14 cellular contexts compared by ENCODE assay signal in the genomic region with DNA sequence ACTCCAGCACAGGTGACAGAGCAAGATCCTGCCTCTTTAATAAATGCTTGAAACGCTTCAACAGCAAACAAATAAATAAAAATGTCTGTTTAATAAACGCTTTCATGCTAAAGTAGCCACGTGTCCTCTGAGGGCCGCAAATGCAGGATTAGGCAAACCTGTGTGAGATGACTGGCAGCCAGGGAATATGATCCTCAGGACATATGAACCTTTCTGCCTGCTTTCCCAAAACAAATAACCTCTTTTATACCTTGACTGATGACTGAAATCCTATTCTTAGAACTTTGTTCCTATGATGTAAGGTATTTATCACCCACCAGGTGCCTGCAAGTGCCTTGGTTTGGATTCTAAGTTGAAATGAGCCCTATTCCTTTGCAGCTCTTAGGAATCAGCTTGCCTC. TPM values are rescaled to one million over a fixed set of nuclear protein-coding genes. Genes with fewer than 3 reads are reported as not detected.
"Had no signal": no experiment of that assay in that cellular context is flagged by ENCODE, and none has a peak within 500 bp of the region (broad histone marks: within the 10 kb centered on the region; RNA-seq: fewer than 3 reads in every experiment).

No MANE protein-coding gene starts in this region.

- H3K27ac Mint-ChIP-seq: activated B cell treated with CpG ODN at 0.5 μM for 24 hours; activated CD4-positive, alpha-beta T cell treated with anti-CD3 and anti-CD28 coated beads, Interleukin-2, amount 10 ng/mL, durations not matched to agents 24 days and 14 days; activated T-helper 2 cell treated with anti-CD3 and anti-CD28 coated beads, Interferon-gamma antibody, Interleukin-2, Interleukin-4, amounts not matched to agents 10 μg/mL and 5 μg/mL and 100 μg/mL, durations not matched to agents 14 hours and 24 hours and 36 hours; mesothelial cell of epicardium had no signal

- H3K36me3 Mint-ChIP-seq: mesothelial cell of epicardium had no signal

- H3K9me3 Mint-ChIP-seq: activated B cell treated with CpG ODN at 0.5 μM for 24 hours; activated CD4-positive, alpha-beta T cell treated with anti-CD3 and anti-CD28 coated beads, Interleukin-2, amount 10 ng/mL, durations not matched to agents 24 days and 14 days; activated T-helper 2 cell treated with anti-CD3 and anti-CD28 coated beads, Interferon-gamma antibody, Interleukin-2, Interleukin-4, amounts not matched to agents 10 μg/mL and 5 μg/mL and 100 μg/mL, durations not matched to agents 14 hours and 24 hours and 36 hours; mesothelial cell of epicardium; neural crest cell had no signal

- H3K4me1 Mint-ChIP-seq: neural crest cell had no signal

- FAIRE-seq: urothelium cell line had no signal

- H3K4me3 Mint-ChIP-seq: activated B cell treated with CpG ODN at 0.5 μM for 24 hours; activated CD4-positive, alpha-beta T cell treated with anti-CD3 and anti-CD28 coated beads, Interleukin-2, amount 10 ng/mL, durations not matched to agents 24 days and 14 days; mesothelial cell of epicardium; neural crest cell had no signal

- H3K27me3 ChIP-seq: dorsolateral prefrontal cortex had no signal

- DNase-seq: activated B cell treated with CpG ODN at 0.5 μM for 24 hours; activated CD4-positive, alpha-beta T cell treated with anti-CD3 and anti-CD28 coated beads, Interleukin-2, amount 10 ng/mL, durations not matched to agents 24 days and 14 days; dorsolateral prefrontal cortex; hippocampal formation; stimulated activated CD4-positive, alpha-beta T cell treated with anti-CD3 and anti-CD28 coated beads, Interleukin-4, amount 100 ng/mL, for 4 hours had no signal

- H3K27me3 Mint-ChIP-seq: activated B cell treated with CpG ODN at 0.5 μM for 24 hours; activated CD4-positive, alpha-beta T cell treated with anti-CD3 and anti-CD28 coated beads, Interleukin-2, amount 10 ng/mL, durations not matched to agents 24 days and 14 days had no signal

- H3K4me3 ChIP-seq: dorsolateral prefrontal cortex, skin epidermis had no signal

RNA-seq across cellular contexts. Expression of a gene that starts 41.7 kb away (rescaled TPM):
- total RNA-seq: glomerular endothelial cell, kidney epithelial cell, myocyte, neural crest cell, osteocyte had no signal
